In the genomic region with DNA sequence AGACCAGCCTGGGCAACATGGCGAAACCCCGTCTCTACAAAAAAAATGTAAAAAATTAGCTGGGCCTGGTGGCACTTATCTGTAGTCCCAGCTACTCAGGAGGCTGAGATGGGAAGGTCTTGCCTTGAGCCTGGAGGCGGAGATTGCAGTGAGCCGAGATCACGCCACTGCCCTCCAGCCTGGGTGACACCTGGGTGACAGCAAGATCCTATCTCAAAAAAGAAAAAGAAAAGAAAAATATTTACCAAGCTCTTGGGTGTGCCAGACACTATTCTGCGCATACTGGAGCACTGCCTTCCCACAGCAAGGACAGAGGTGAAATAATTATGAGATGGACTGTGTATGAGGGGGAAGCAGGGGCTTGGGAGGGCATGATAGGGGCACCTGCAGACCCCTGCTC, we compare ENCODE assay signal across 18 cellular contexts. TPM values are rescaled to one million over a fixed set of nuclear protein-coding genes. Genes with fewer than 3 reads are reported as not detected.
DNase-seq lines count a peak whose midpoint lies in the region; ATAC-seq, FAIRE-seq and TF ChIP-seq lines count a peak whose summit lies in the region.
"Had no signal": no experiment of that assay in that cellular context is flagged by ENCODE, and none has a peak within 500 bp of the region (broad histone marks: within the 10 kb centered on the region; RNA-seq: fewer than 3 reads in every experiment).

No MANE protein-coding gene starts in this region.

- H3K4me1 ChIP-seq in heart right ventricle (peaks cover 0 to 29% (median 7%) of the 10 kb centered on the region in 9 donors), right atrium auricular region (peaks cover 0 to 19% of the 10 kb centered on the region in 2 donors), pancreas (peaks cover 19 to 35% (median 25%) of the 10 kb centered on the region in 3 donors), uterus (no peaks in the 10 kb centered on the region)
- H3K4me1 ChIP-seq: HAP-1 had no signal

- no peaks in the 10 kb centered on the region for H3K27me3 ChIP-seq in heart right ventricle
- no peaks in the 10 kb centered on the region for H3K27me3 ChIP-seq in right atrium auricular region
- no peaks in the 10 kb centered on the region for H3K27me3 ChIP-seq in pancreas
- no peaks in the 10 kb centered on the region for H3K27me3 ChIP-seq in uterus

- H3K36me3 ChIP-seq in heart right ventricle = peaks cover 0 to 92% (median 19%) of the 10 kb centered on the region in 9 donors
- peaks cover 50% of the 10 kb centered on the region for H3K36me3 ChIP-seq in right atrium auricular region
- peaks cover 0 to 13% (median 0%) of the 10 kb centered on the region in 3 donors for H3K36me3 ChIP-seq in pancreas
- H3K36me3 ChIP-seq in uterus = no peaks in the 10 kb centered on the region

- TF ChIP-seq POLR2A in uterus (IDR thresholded peaks at IDR 0.05) = no peak

- no peaks in the 10 kb centered on the region for H3K9me3 ChIP-seq in heart right ventricle
- no peaks in the 10 kb centered on the region for H3K9me3 ChIP-seq in right atrium auricular region
- H3K9me3 ChIP-seq in pancreas = no peaks in the 10 kb centered on the region
- no peaks in the 10 kb centered on the region for H3K9me3 ChIP-seq in uterus
- H3K9me3 ChIP-seq: HAP-1, thoracic aorta had no signal

- intact Hi-C loops in heart right ventricle (cut with DNase I) = no loop called here
- intact Hi-C loops in left ventricle myocardium superior (cut with micrococcal nuclease) = no loop called here
- intact Hi-C loops in pancreas (cut with DNase I) = no loop called here
- intact Hi-C loops in uterus (cut with DNase I; ENCODE audit: low total_unique reads) = no loop called here

- peak in 5 of 8 donors; percentile 3 to 42 (median 16) for ATAC-seq in heart right ventricle
- peak; percentile 22 for ATAC-seq in left ventricle myocardium superior
- ATAC-seq in pancreas = peak; percentile 16 to 48 (median 42)

- H3K4me3 ChIP-seq in heart right ventricle (no peak overlapping the region), right atrium auricular region (no peak overlapping the region), pancreas (no peak overlapping the region), uterus (no peak overlapping the region)
- H3K4me3 ChIP-seq: HAP-1, thoracic aorta had no signal

- peak overlapping the region; percentile 19 to 88 (median 66) for H3K27ac ChIP-seq in heart right ventricle
- H3K27ac ChIP-seq in right atrium auricular region = peak overlapping the region in 1 of 2 donors; percentile 76
- H3K27ac ChIP-seq in pancreas = peak overlapping the region; percentile 41 to 81 (median 66)
- H3K27ac ChIP-seq in uterus = no peak overlapping the region
- H3K27ac ChIP-seq: thoracic aorta had no signal

- DNase-seq in heart right ventricle (no peak), right atrium auricular region (ENCODE audit: low spot score) (no peak), left ventricle myocardium superior (no peak), pancreas (no peak), NCI-H446 (lab: John Stamatoyannopoulos, UW) (no peak), ACHN (no peak), uterus (no peak)
- no peak for DNase-seq in stimulated activated naive CD4-positive, alpha-beta T cell treated with Interleukin-2 at 50 U/mL for 16 hours (lab: John Stamatoyannopoulos, UW)
- DNase-seq: activated CD4-positive, alpha-beta T cell treated with anti-CD3 and anti-CD28 coated beads for 48 hours; activated CD8-positive, alpha-beta memory T cell treated with anti-CD3 and anti-CD28 coated beads, Interleukin-2, amount 50 U/mL, for 48 hours; activated naive CD4-positive, alpha-beta T cell treated with anti-CD3 and anti-CD28 coated beads for 36 hours; DMS79 treated with DMSO at 0.1 percent for 48 hours; kidney glomerular epithelial cell; NCI-H2029; NCI-H446 treated with DMSO at 0.1 percent for 48 hours had no signal

- FAIRE-seq in pancreas (lab: Jason Lieb, UNC) = no peak
- FAIRE-seq: endothelial cell of umbilical vein had no signal

- in situ Hi-C loops in ACHN (cut with HindIII; ENCODE audit: low pct_ligation_motif_present, low pct_unique_long_range_greater_than_20kb, low sequenced_read_pairs) = no loop called here

- WGBS in heart right ventricle, 2 donors = 76 to 83% methylated on average over 6 of the region's 6 CpGs
- WGBS in pancreas, 2 donors = 30 to 35% methylated on average over 6 of the region's 6 CpGs

- TF ChIP-seq CTCF in heart right ventricle (IDR thresholded peaks at IDR 0.05) = no peak
- no peak for TF ChIP-seq CTCF in right atrium auricular region (IDR thresholded peaks at IDR 0.05)
- TF ChIP-seq CTCF in pancreas (IDR thresholded peaks at IDR 0.05) = no peak
- no peak for TF ChIP-seq CTCF in uterus (IDR thresholded peaks at IDR 0.05)

RNA-seq across cellular contexts. Expression of gene POFUT1, which starts 19.6 kb away (rescaled TPM):
- total RNA-seq in heart right ventricle (10 to 100 TPM; 25.9 to 32.9 (median 27.9) TPM), right atrium auricular region (10 to 100 TPM; 26.8 to 31.6 TPM), left ventricle myocardium superior (24.1 TPM), pancreas (10 to 100 TPM; 10.9 to 20.7 (median 16.8) TPM), uterus (10 to 100 TPM; 11.2 to 47.1 (median 23.3) TPM)
- polyA plus RNA-seq in heart right ventricle (10 to 100 TPM in 1 of 2 donors, 1 to 10 TPM in 1; 9.7 to 11.7 TPM), pancreas (10 to 100 TPM in 1 of 2 donors, 1 to 10 TPM in 1; 7.3 to 10.3 TPM)

RNA-seq across cellular contexts. Expression of gene PLAGL2, which starts 19.8 kb away (rescaled TPM):
- 10 to 100 TPM in 2 of 10 donors, 1 to 10 TPM in 8; 5.6 to 12.3 (median 7.9) TPM for total RNA-seq in heart right ventricle
- polyA plus RNA-seq in heart right ventricle = 1 to 10 TPM; 1.7 to 3.0 TPM
- total RNA-seq in right atrium auricular region = 1 to 10 TPM; 7.0 to 8.1 TPM
- total RNA-seq in left ventricle myocardium superior = 6.7 TPM
- total RNA-seq in pancreas = 1 to 10 TPM; 3.3 to 7.2 (median 4.6) TPM
- polyA plus RNA-seq in pancreas = 1 to 10 TPM; 2.4 to 4.4 TPM
- total RNA-seq in uterus = 10 to 100 TPM in 1 of 4 donors, 1 to 10 TPM in 3; 2.3 to 15.0 (median 4.9) TPM

RNA-seq across cellular contexts. Expression of gene KIF3B, which starts 50.1 kb away (rescaled TPM):
- 10 to 100 TPM in 9 of 10 donors, 1 to 10 TPM in 1; 9.2 to 16.3 (median 11.5) TPM for total RNA-seq in heart right ventricle
- polyA plus RNA-seq in heart right ventricle = 1 to 10 TPM; 4.7 to 8.4 TPM
- 10 to 100 TPM; 10.7 to 16.4 TPM for total RNA-seq in right atrium auricular region
- 9.1 TPM for total RNA-seq in left ventricle myocardium superior
- total RNA-seq in pancreas = 10 to 100 TPM; 23.7 to 35.4 (median 27.9) TPM
- polyA plus RNA-seq in pancreas = 10 to 100 TPM; 11.0 to 19.4 TPM
- total RNA-seq in uterus = 10 to 100 TPM in 2 of 4 donors, 1 to 10 TPM in 2; 3.2 to 34.2 (median 16.7) TPM

Comparison
In these comparisons a context has a peak if more than half of its experiments do, and no peak if none do; other contexts are left out.
1. H3K27ac ChIP-seq: peak in heart right ventricle (10 of 10) and pancreas (4 of 4); none in uterus (0 of 2).
2. Peak in every context shown above with its lines, with median percentiles within 50 percentile points of each other: ATAC-seq.